In genomic region chr1:118788372-118788955, GRCh38 we compare ENCODE assay signal across 11 cellular contexts.
DNase-seq lines count a peak whose midpoint lies in the region; TF ChIP-seq lines count a peak whose summit lies in the region.
"Had no signal": no experiment of that assay in that cellular context is flagged by ENCODE, and none has a peak within 500 bp of the region (broad histone marks: within the 10 kb centered on the region; RNA-seq: fewer than 3 reads in every experiment).

No MANE protein-coding gene starts in this region.

- H3K4me3 ChIP-seq in astrocyte of the spinal cord (ENCODE audit: low read depth, low read length) (no peak overlapping the region), parathyroid adenoma (ENCODE audit: low read depth, low read length) (no peak overlapping the region), endodermal cell (ENCODE audit: low read length) (no peak overlapping the region), left ventricle myocardium inferior (no peak overlapping the region)

- H3K36me3 ChIP-seq in parathyroid adenoma (ENCODE audit: control insufficient read depth, insufficient read depth, low read length) (no peaks in the 10 kb centered on the region), endodermal cell (ENCODE audit: control insufficient read depth, insufficient read depth, low read length) (no peaks in the 10 kb centered on the region), left ventricle myocardium inferior (no peaks in the 10 kb centered on the region)

- H3K36me3 Mint-ChIP-seq in endodermal cell (ENCODE audit: low read depth): no peaks in the 10 kb centered on the region

- no peak overlapping the region for H3K27ac Mint-ChIP-seq in endodermal cell
- H3K27ac Mint-ChIP-seq: activated CD8-positive, alpha-beta T cell treated with anti-CD3 and anti-CD28 coated beads, Interleukin-2, amount 10 ng/mL, durations not matched to agents 7 days and 5 days; stimulated activated naive CD8-positive, alpha-beta T cell treated with anti-CD3 and anti-CD28 coated beads, Interleukin-15, Interleukin-2, amounts not matched to agents 100 ng/mL and 50 ng/mL, for 24 hours had no signal

- H3K4me1 Mint-ChIP-seq in endodermal cell: no peaks in the 10 kb centered on the region

- H3K9me3 ChIP-seq in parathyroid adenoma (ENCODE audit: control insufficient read depth, low read length) (no peaks in the 10 kb centered on the region), endodermal cell (ENCODE audit: control insufficient read depth, low read length) (no peaks in the 10 kb centered on the region), left ventricle myocardium inferior (replicated peaks) (peaks cover 51% of the 10 kb centered on the region)

- H3K4me3 Mint-ChIP-seq in endodermal cell: no peak overlapping the region
- H3K4me3 Mint-ChIP-seq: activated CD8-positive, alpha-beta T cell treated with anti-CD3 and anti-CD28 coated beads, Interleukin-2, amount 10 ng/mL, durations not matched to agents 7 days and 5 days; stimulated activated naive CD8-positive, alpha-beta T cell treated with anti-CD3 and anti-CD28 coated beads, Interleukin-15, Interleukin-2, amounts not matched to agents 100 ng/mL and 50 ng/mL, for 24 hours had no signal

- DNase-seq in DMS79 treated with DMSO at 0.1 percent for 48 hours (lab: John Stamatoyannopoulos, UW) (peak; percentile 31), NCI-H2029 treated with DMSO at 0.1 percent for 48 hours (lab: John Stamatoyannopoulos, UW) (peak; percentile 69), astrocyte of the spinal cord (ENCODE audit: low read depth, low spot score) (peak; percentile 62), endodermal cell (no peak), left ventricle myocardium inferior (no peak), SW480 (ENCODE audit: low spot score) (no peak)
- no peak for DNase-seq in effector CD8-positive, alpha-beta T cell (lab: John Stamatoyannopoulos, UW)
- DNase-seq: activated CD8-positive, alpha-beta T cell treated with anti-CD3 and anti-CD28 coated beads, Interleukin-2, amount 10 ng/mL, durations not matched to agents 7 days and 5 days; SIG-M5 had no signal

- H3K9ac ChIP-seq in parathyroid adenoma: no peak overlapping the region
- H3K9ac ChIP-seq in endodermal cell (ENCODE audit: extremely low read depth, low read length, poor library complexity, severe bottlenecking): no peak overlapping the region

- H3K27me3 Mint-ChIP-seq in endodermal cell (ENCODE audit: insufficient read depth): no peaks in the 10 kb centered on the region
- H3K27me3 Mint-ChIP-seq: stimulated activated naive CD8-positive, alpha-beta T cell treated with anti-CD3 and anti-CD28 coated beads, Interleukin-15, Interleukin-2, amounts not matched to agents 100 ng/mL and 50 ng/mL, for 24 hours had no signal

- no peak for TF ChIP-seq CTCF in astrocyte of the spinal cord (IDR thresholded peaks at IDR 0.05; ENCODE audit: low read depth, low read length)
- no peak for TF ChIP-seq CTCF in parathyroid adenoma (IDR thresholded peaks at IDR 0.05)
- no peak for TF ChIP-seq CTCF in endodermal cell (conservative IDR thresholded peaks at IDR 0.05)
- no peak for TF ChIP-seq CTCF in left ventricle myocardium inferior (IDR thresholded peaks at IDR 0.05; ENCODE audit: borderline replicate concordance)

- H3K27ac ChIP-seq in parathyroid adenoma (no peak overlapping the region), endodermal cell (ENCODE audit: low read depth, low read length) (no peak overlapping the region), left ventricle myocardium inferior (replicated peaks) (no peak overlapping the region)

- no peaks in the 10 kb centered on the region for H3K79me2 ChIP-seq in parathyroid adenoma

- H3K27me3 ChIP-seq in parathyroid adenoma (ENCODE audit: control insufficient read depth, insufficient read depth, low read length) (no peaks in the 10 kb centered on the region), endodermal cell (ENCODE audit: control insufficient read depth, insufficient read depth, low read length, poor library complexity, severe bottlenecking) (no peaks in the 10 kb centered on the region), left ventricle myocardium inferior (ENCODE audit: low read depth) (no peaks in the 10 kb centered on the region)

- H3K9me3 Mint-ChIP-seq in endodermal cell: peaks cover 6% of the 10 kb centered on the region

- WGBS in endodermal cell (ENCODE audit: insufficient coverage in 1 of 2, insufficient read length in 1 of 2), 2 experiments: 91 to 100% methylated on average over 2 of the region's 2 CpGs

- peak overlapping the region; percentile 30 for H2AFZ ChIP-seq in parathyroid adenoma

- intact Hi-C loops in left ventricle myocardium inferior (cut with micrococcal nuclease): no loop called here

- in situ Hi-C loops in astrocyte of the spinal cord (cut with HindIII; ENCODE audit: low sequenced_read_pairs): no loop called here

- H3K4me1 ChIP-seq in parathyroid adenoma: peaks cover 2% of the 10 kb centered on the region
- no peaks in the 10 kb centered on the region for H3K4me1 ChIP-seq in endodermal cell (ENCODE audit: control insufficient read depth, insufficient read depth, low read length)
- no peaks in the 10 kb centered on the region for H3K4me1 ChIP-seq in left ventricle myocardium inferior

- H3K4me2 ChIP-seq in parathyroid adenoma (ENCODE audit: low read length): peak overlapping the region; percentile 4

Comparison
In these comparisons a context has a peak if more than half of its experiments do, and no peak if none do; other contexts are left out.
1. DNase-seq: peak in DMS79 treated with DMSO at 0.1 percent for 48 hours (single experiment), NCI-H2029 treated with DMSO at 0.1 percent for 48 hours (single experiment) and astrocyte of the spinal cord (single experiment); none in endodermal cell (single experiment), effector CD8-positive, alpha-beta T cell (single experiment), left ventricle myocardium inferior (single experiment) and SW480 (single experiment).